ENCODE assay signal across 1 cellular context in the genomic region with DNA sequence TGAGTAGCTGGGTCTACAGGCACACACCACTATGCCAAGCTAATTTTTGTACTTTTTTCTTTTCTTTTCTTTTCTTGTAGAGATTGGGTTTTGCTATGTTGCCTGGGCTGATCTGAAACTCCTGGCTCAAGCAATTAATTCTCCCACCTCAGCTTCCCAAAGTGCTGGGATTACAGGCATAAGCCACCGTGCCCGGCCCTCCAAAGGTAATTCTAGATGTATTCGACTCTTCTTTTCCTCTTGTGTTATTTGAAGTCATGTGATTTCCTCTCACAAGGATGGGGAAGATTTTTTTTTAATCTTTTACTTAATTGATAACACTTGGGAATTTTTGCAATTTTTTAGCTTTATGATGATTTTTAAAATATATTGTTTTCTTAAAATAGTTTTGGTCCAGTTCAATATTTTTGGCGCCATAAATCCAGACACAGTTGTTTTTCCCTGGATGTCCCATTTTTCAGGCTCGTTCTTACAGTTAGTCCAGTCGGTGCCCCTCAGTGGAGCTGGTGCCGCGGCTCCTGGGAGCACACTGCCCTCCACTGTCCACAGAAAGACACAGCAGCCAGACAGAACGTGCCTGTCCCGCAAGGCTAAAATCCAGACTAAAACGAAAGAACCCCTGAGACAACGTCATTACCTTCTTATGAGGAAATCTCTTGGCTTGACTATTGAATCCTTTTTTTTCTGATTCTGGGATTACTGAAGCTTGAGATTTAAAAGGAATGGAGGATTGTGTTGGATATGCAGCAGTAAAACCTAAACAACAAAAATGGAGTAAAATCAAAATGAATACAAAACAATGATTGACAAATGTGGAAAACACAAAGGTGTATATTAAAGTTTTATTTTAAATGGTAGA.
TF ChIP-seq lines count a peak whose summit lies in the region.

No MANE protein-coding gene starts in this region.

TF ChIP-seq in GM12878, 131 proteins besides CTCF, POLR2A, EP300 and RAD21 (continued from another document and continues in another):
- no peak for TF ChIP-seq ZNF592 (IDR thresholded peaks at IDR 0.05)
- TF ChIP-seq, protein P1, sequence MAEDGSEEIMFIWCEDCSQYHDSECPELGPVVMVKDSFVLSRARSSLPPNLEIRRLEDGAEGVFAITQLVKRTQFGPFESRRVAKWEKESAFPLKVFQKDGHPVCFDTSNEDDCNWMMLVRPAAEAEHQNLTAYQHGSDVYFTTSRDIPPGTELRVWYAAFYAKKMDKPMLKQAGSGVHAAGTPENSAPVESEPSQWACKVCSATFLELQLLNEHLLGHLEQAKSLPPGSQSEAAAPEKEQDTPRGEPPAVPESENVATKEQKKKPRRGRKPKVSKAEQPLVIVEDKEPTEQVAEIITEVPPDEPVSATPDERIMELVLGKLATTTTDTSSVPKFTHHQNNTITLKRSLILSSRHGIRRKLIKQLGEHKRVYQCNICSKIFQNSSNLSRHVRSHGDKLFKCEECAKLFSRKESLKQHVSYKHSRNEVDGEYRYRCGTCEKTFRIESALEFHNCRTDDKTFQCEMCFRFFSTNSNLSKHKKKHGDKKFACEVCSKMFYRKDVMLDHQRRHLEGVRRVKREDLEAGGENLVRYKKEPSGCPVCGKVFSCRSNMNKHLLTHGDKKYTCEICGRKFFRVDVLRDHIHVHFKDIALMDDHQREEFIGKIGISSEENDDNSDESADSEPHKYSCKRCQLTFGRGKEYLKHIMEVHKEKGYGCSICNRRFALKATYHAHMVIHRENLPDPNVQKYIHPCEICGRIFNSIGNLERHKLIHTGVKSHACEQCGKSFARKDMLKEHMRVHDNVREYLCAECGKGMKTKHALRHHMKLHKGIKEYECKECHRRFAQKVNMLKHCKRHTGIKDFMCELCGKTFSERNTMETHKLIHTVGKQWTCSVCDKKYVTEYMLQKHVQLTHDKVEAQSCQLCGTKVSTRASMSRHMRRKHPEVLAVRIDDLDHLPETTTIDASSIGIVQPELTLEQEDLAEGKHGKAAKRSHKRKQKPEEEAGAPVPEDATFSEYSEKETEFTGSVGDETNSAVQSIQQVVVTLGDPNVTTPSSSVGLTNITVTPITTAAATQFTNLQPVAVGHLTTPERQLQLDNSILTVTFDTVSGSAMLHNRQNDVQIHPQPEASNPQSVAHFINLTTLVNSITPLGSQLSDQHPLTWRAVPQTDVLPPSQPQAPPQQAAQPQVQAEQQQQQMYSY (CRISPR knock-in tag; IDR thresholded peaks at IDR 0.05) = no peak
- peak; percentile 33; the same call in 1 of the 2 replicates for TF ChIP-seq CREM (IDR thresholded peaks at IDR 0.05; ENCODE audit: low read depth)
- TF ChIP-seq NR2C2 (IDR thresholded peaks at IDR 0.05; ENCODE audit: borderline replicate concordance, control insufficient read depth, insufficient read length, low read depth) = no peak
- TF ChIP-seq KAT2A (conservative IDR thresholded peaks at IDR 0.05; ENCODE audit: control insufficient read depth, low read depth, low read length) = no peak
- TF ChIP-seq FOXM1 (IDR thresholded peaks at IDR 0.05; ENCODE audit: low read depth, low read length) = no peak
- TF ChIP-seq PAX8 (IDR thresholded peaks at IDR 0.05) = no peak
- TF ChIP-seq SUPT20H (IDR thresholded peaks at IDR 0.05; ENCODE audit: borderline replicate concordance, control insufficient read depth, low read depth, low read length) = no peak
- peak; percentile 68 for TF ChIP-seq YY1 (IDR thresholded peaks at IDR 0.05; ENCODE audit: low read depth, low read length)
- TF ChIP-seq RCOR1 (conservative IDR thresholded peaks at IDR 0.05; ENCODE audit: low read depth, low read length) = no peak
- no peak for TF ChIP-seq BACH1 (IDR thresholded peaks at IDR 0.05; ENCODE audit: borderline replicate concordance)
- no peak for TF ChIP-seq RB1 (IDR thresholded peaks at IDR 0.05; ENCODE audit: borderline replicate concordance)
- TF ChIP-seq GATAD2B (conservative IDR thresholded peaks at IDR 0.05; ENCODE audit: low read depth) = no peak
- TF ChIP-seq ESRRA (IDR thresholded peaks at IDR 0.05; ENCODE audit: low read length) = no peak
- TF ChIP-seq MEF2A (IDR thresholded peaks at IDR 0.05; ENCODE audit: insufficient read depth, low read depth, low read length) = peak; percentile 26; the same call in 1 of the 2 replicates
- TF ChIP-seq CHD2 (IDR thresholded peaks at IDR 0.05; ENCODE audit: borderline replicate concordance, low read depth, low read length) = 0 out of 2 replicates have a peak, but pooled peaks have one; percentile 13
- peak; percentile 23; the same call in 1 of the 2 replicates for TF ChIP-seq PKNOX1 (IDR thresholded peaks at IDR 0.05)
- peak; percentile 27; the same call in 1 of the 2 replicates for TF ChIP-seq ATF7 (IDR thresholded peaks at IDR 0.05; ENCODE audit: low read depth)
- TF ChIP-seq HDAC6 (IDR thresholded peaks at IDR 0.05; ENCODE audit: unreplicated experiment) = no peak
- no peak for TF ChIP-seq FOS (IDR thresholded peaks at IDR 0.05; ENCODE audit: borderline replicate concordance, extremely low read depth, insufficient read length)
- no peak for TF ChIP-seq BRCA1 (IDR thresholded peaks at IDR 0.05; ENCODE audit: low read depth, low read length)
- no peak for TF ChIP-seq MEF2B (IDR thresholded peaks at IDR 0.05; ENCODE audit: partially characterized antibody, poor library complexity, severe bottlenecking)
- no peak for TF ChIP-seq NFYA (IDR thresholded peaks at IDR 0.05; ENCODE audit: borderline replicate concordance, low read depth, low read length)
- TF ChIP-seq ZNF384 (IDR thresholded peaks at IDR 0.05; ENCODE audit: borderline replicate concordance, low read depth, low read length) = no peak
- TF ChIP-seq POU2F2 (IDR thresholded peaks at IDR 0.05; ENCODE audit: borderline replicate concordance, low read depth, low read length) = no peak
- no peak for TF ChIP-seq WRNIP1 (IDR thresholded peaks at IDR 0.05; ENCODE audit: borderline replicate concordance, low read depth, low read length)
- no peak for TF ChIP-seq TARDBP (IDR thresholded peaks at IDR 0.05; ENCODE audit: borderline replicate concordance)
- no peak for TF ChIP-seq YBX1 (IDR thresholded peaks at IDR 0.05)
- TF ChIP-seq SREBF1 (IDR thresholded peaks at IDR 0.05; ENCODE audit: low read length) = no peak
- no peak for TF ChIP-seq HDAC2 (IDR thresholded peaks at IDR 0.05)
- TF ChIP-seq RAD51 (IDR thresholded peaks at IDR 0.05) = no peak
- TF ChIP-seq, protein P2, sequence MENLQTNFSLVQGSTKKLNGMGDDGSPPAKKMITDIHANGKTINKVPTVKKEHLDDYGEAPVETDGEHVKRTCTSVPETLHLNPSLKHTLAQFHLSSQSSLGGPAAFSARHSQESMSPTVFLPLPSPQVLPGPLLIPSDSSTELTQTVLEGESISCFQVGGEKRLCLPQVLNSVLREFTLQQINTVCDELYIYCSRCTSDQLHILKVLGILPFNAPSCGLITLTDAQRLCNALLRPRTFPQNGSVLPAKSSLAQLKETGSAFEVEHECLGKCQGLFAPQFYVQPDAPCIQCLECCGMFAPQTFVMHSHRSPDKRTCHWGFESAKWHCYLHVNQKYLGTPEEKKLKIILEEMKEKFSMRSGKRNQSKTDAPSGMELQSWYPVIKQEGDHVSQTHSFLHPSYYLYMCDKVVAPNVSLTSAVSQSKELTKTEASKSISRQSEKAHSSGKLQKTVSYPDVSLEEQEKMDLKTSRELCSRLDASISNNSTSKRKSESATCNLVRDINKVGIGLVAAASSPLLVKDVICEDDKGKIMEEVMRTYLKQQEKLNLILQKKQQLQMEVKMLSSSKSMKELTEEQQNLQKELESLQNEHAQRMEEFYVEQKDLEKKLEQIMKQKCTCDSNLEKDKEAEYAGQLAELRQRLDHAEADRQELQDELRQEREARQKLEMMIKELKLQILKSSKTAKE (IDR thresholded peaks at IDR 0.05; ENCODE audit: low read depth, poor library complexity, severe bottlenecking) = no peak
- TF ChIP-seq POLR2AphosphoS5 (IDR thresholded peaks at IDR 0.05; ENCODE audit: low read length) = no peak
- no peak for TF ChIP-seq ETV6 (conservative IDR thresholded peaks at IDR 0.05 in 1 of 2, IDR thresholded peaks at IDR 0.05 in 1 of 2; ENCODE audit: borderline replicate concordance in 1 of 2, low read depth in 1 of 2)
- no peak for TF ChIP-seq MTA3 (IDR thresholded peaks at IDR 0.05; ENCODE audit: borderline replicate concordance, low read length)
- no peak for TF ChIP-seq KLF5 (IDR thresholded peaks at IDR 0.05; ENCODE audit: partially characterized antibody)
- no peak for TF ChIP-seq POLR2AphosphoS2 (IDR thresholded peaks at IDR 0.05; ENCODE audit: low read depth, low read length)
- TF ChIP-seq ZBTB11 (CRISPR knock-in tag; IDR thresholded peaks at IDR 0.05) = no peak
- no peak for TF ChIP-seq HSF1 (IDR thresholded peaks at IDR 0.05; ENCODE audit: low read depth, low read length)
- no peak for TF ChIP-seq EGR1 (IDR thresholded peaks at IDR 0.05; ENCODE audit: borderline replicate concordance in 1 of 2, low read depth in 2 of 2, low read length in 2 of 2)
